Comparison of ENCODE assay signal across 1 cellular context in genomic region chr1:111948209-111949131, GRCh38.
TF ChIP-seq lines count a peak whose summit lies in the region.

No MANE protein-coding gene starts in this region.

TF ChIP-seq in HCT116, 20 proteins besides CTCF, POLR2A, EP300 and RAD21:
- TF ChIP-seq MAX (IDR thresholded peaks at IDR 0.05) = no peak
- TF ChIP-seq EZH2 (IDR thresholded peaks at IDR 0.05) = no peak
- TF ChIP-seq SRF (IDR thresholded peaks at IDR 0.05; ENCODE audit: low read depth) = no peak
- TF ChIP-seq REST (IDR thresholded peaks at IDR 0.05; ENCODE audit: low read depth) = no peak
- TF ChIP-seq ELF1 (IDR thresholded peaks at IDR 0.05; ENCODE audit: borderline replicate concordance, low read depth) = no peak
- no peak for TF ChIP-seq TCF7L2 (IDR thresholded peaks at IDR 0.05; ENCODE audit: borderline replicate concordance, extremely low read depth, insufficient read depth, insufficient read length)
- TF ChIP-seq EGR1 (IDR thresholded peaks at IDR 0.05; ENCODE audit: low read depth) = no peak
